In the genomic region with DNA sequence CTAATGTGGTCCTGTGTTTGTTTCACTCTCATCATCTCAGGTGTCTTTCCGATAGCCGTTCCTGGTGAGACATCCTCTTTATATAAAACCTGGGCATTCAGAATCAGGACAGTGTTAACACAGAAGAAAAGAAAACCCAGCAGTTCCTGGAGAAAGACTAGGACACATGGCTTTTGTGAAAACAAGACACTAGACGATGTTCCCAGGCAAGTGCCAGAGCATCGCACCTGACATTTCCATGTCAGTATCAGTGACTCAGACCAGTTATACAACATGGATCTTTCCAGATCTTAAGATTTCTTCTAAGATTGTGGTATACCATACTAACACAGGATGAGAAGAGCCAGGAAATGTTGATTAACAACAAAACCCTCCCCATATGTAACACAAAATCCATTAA, we compare ENCODE assay signal across 3 cellular contexts.
"Had no signal": no experiment of that assay in that cellular context is flagged by ENCODE, and none has a peak within 500 bp of the region (broad histone marks: within the 10 kb centered on the region; RNA-seq: fewer than 3 reads in every experiment).

No MANE protein-coding gene starts in this region.

- DNase-seq: GDM1, GF-D8 had no signal

- H3K4me3 ChIP-seq: GM12878 had no signal

- ATAC-seq: GM12878 had no signal
